Comparison of ENCODE assay signal across 8 cellular contexts in genomic region chr1:150561830-150562367, GRCh38. TPM values are rescaled to one million over a fixed set of nuclear protein-coding genes. Genes with fewer than 3 reads are reported as not detected.
DNase-seq lines count a peak whose midpoint lies in the region; ATAC-seq, FAIRE-seq and TF ChIP-seq lines count a peak whose summit lies in the region.

No MANE protein-coding gene starts in this region.

- intact Hi-C loops in kidney (cut with DNase I), result no loop called here

- peak; percentile 45 for ATAC-seq in HG02759 (IDR thresholded peaks at IDR 0.05; ENCODE audit: unreplicated experiment)

- no peak for FAIRE-seq in kidney (lab: Jason Lieb, UNC)

- H3K4me3 ChIP-seq in kidney (ENCODE audit: low read length in 2 of 2), result peak overlapping the region; percentile 74 to 85

- H3K9me3 ChIP-seq in kidney (ENCODE audit: control insufficient read depth in 1 of 2, low read length in 2 of 2), result no peaks in the 10 kb centered on the region

- peaks cover 48 to 49% of the 10 kb centered on the region in 2 donors for H3K4me1 ChIP-seq in kidney (ENCODE audit: control insufficient read depth in 1 of 2, insufficient read depth in 1 of 2, low read depth in 1 of 2, low read length in 2 of 2)

- H3K36me3 ChIP-seq in kidney (ENCODE audit: control insufficient read depth in 1 of 2, insufficient read depth in 2 of 2, low read length in 2 of 2), result no peaks in the 10 kb centered on the region

- peak; percentile 55 for TF ChIP-seq POLR2A in GM10847 (IDR thresholded peaks at IDR 0.05; ENCODE audit: extremely low read depth, insufficient read length)

- TF ChIP-seq CTCF in kidney (IDR thresholded peaks at IDR 0.05; ENCODE audit: borderline replicate concordance, extremely low read depth, insufficient read depth), result no peak

- DNase-seq in NCI-H2196 (lab: John Stamatoyannopoulos, UW; ENCODE audit: unreplicated experiment), result peak; percentile 93
- peak; percentile 90 for DNase-seq in activated CD4-positive, CD25-positive, alpha-beta regulatory T cell treated with anti-CD3 and anti-CD28 coated beads, Interleukin-2, amount 50 U/mL, for 72 hours
- DNase-seq in cerebellar cortex (ENCODE audit: low spot score), result peak; percentile 94
- DNase-seq in kidney, result peak; percentile 99
- DNase-seq in stimulated activated CD4-positive, alpha-beta T cell treated with anti-CD3 and anti-CD28 coated beads, Interleukin-15, amount 100 ng/mL, for 1 hour (ENCODE audit: low read depth in 1 of 2, low spot score in 1 of 2), result peak; percentile 75 to 81
- no peak for DNase-seq in superior temporal gyrus (ENCODE audit: extremely low spot score)

- peak overlapping the region; percentile 98 to 99 for H3K9ac ChIP-seq in kidney (ENCODE audit: low read length in 2 of 2)

- peak overlapping the region; percentile 100 for H3K27ac ChIP-seq in kidney (ENCODE audit: low read depth in 2 of 2, low read length in 2 of 2)

RNA-seq across cellular contexts. Expression of gene ADAMTSL4, which starts 12.7 kb away (rescaled TPM):
- 20.0 TPM for total RNA-seq in kidney
- polyA plus RNA-seq in kidney (ENCODE audit: insufficient read depth, low read depth, low replicate concordance), result 6.9 TPM

RNA-seq across cellular contexts. Expression of gene MCL1, which starts 17.5 kb away (rescaled TPM):
- 253 TPM for total RNA-seq in kidney
- polyA plus RNA-seq in kidney (ENCODE audit: insufficient read depth, low read depth, low replicate concordance), result 79.5 TPM

RNA-seq across cellular contexts. Expression of gene FALEC, which starts 46.3 kb away (rescaled TPM):
- total RNA-seq in kidney, result not detected
- not detected for polyA plus RNA-seq in kidney (ENCODE audit: insufficient read depth, low read depth, low replicate concordance)

RNA-seq across cellular contexts. Expression of gene ECM1, which starts 54.0 kb away (rescaled TPM):
- total RNA-seq in kidney, result 9.2 TPM
- 36.4 TPM for polyA plus RNA-seq in kidney (ENCODE audit: insufficient read depth, low read depth, low replicate concordance)
